8 cellular contexts compared by ENCODE assay signal in genomic region chr3:128094295-128095151, GRCh38. TPM values are rescaled to one million over a fixed set of nuclear protein-coding genes. Genes with fewer than 3 reads are reported as not detected.
DNase-seq lines count a peak whose midpoint lies in the region; ATAC-seq and TF ChIP-seq lines count a peak whose summit lies in the region.
"Had no signal": no experiment of that assay in that cellular context is flagged by ENCODE, and none has a peak within 500 bp of the region (broad histone marks: within the 10 kb centered on the region; RNA-seq: fewer than 3 reads in every experiment).

No MANE protein-coding gene starts in this region.

- CTCF ChIA-PET in activated CD8-positive, alpha-beta T cell treated with anti-CD3 and anti-CD28 coated beads, Interleukin-2, amount 10 ng/mL, durations not matched to agents 7 days and 5 days (lab: Charles Lee) = interaction anchor here (0.9 to 10.8 kb wide), 27 partner anchors 10 to 514 kb away, joined by 3 to 138 read pairs (median 4); partner anchors contain the start of gene RUVBL1

- 29% methylated on average over 10 of the region's 13 CpGs for WGBS in right lobe of liver (ENCODE audit: insufficient coverage, low coverage, low lambda C conversion rate, missing lambda C conversion rate)

- H3K27ac ChIP-seq in right lobe of liver = peak overlapping the region in 2 of 3 donors; percentile 11 to 61
- H3K27ac ChIP-seq: testis had no signal

- peaks cover 0 to 50% (median 18%) of the 10 kb centered on the region in 4 donors for H3K4me1 ChIP-seq in right lobe of liver
- H3K4me1 ChIP-seq: testis had no signal

- H3K27me3 Mint-ChIP-seq in activated CD8-positive, alpha-beta T cell treated with anti-CD3 and anti-CD28 coated beads, Interleukin-2, amount 10 ng/mL, durations not matched to agents 7 days and 5 days (ENCODE audit: low read depth) = no peaks in the 10 kb centered on the region

- no peaks in the 10 kb centered on the region for H3K9me3 Mint-ChIP-seq in activated CD8-positive, alpha-beta T cell treated with anti-CD3 and anti-CD28 coated beads, Interleukin-2, amount 10 ng/mL, durations not matched to agents 7 days and 5 days (ENCODE audit: insufficient read depth)

- peak overlapping the region; percentile 82 for H3K27ac Mint-ChIP-seq in activated CD8-positive, alpha-beta T cell treated with anti-CD3 and anti-CD28 coated beads, Interleukin-2, amount 10 ng/mL, durations not matched to agents 7 days and 5 days

- TF ChIP-seq POLR2A in right lobe of liver (IDR thresholded peaks at IDR 0.05) = no peak

- DNase-seq in ELR (ENCODE audit: low read depth) (peak; percentile 75), HT1080 (ENCODE audit: low read depth) (peak; percentile 84), right lobe of liver (peak; percentile 74 to 90 (median 87)), epidermal melanocyte (ENCODE audit: insufficient read length, low spot score) (no peak), SW 1271 (lab: John Stamatoyannopoulos, UW) (no peak)
- DNase-seq in activated CD8-positive, alpha-beta T cell treated with anti-CD3 and anti-CD28 coated beads, Interleukin-2, amount 10 ng/mL, durations not matched to agents 7 days and 5 days = peak; percentile 43

- no peaks in the 10 kb centered on the region for H3K27me3 ChIP-seq in right lobe of liver
- H3K27me3 ChIP-seq: testis had no signal

- H3K4me3 ChIP-seq in right lobe of liver = no peak overlapping the region
- H3K4me3 ChIP-seq: testis had no signal

- intact Hi-C loops in right lobe of liver (cut with DNase I) = no loop called here

- no peak overlapping the region for H3K4me3 Mint-ChIP-seq in activated CD8-positive, alpha-beta T cell treated with anti-CD3 and anti-CD28 coated beads, Interleukin-2, amount 10 ng/mL, durations not matched to agents 7 days and 5 days

- H3K4me1 Mint-ChIP-seq in activated CD8-positive, alpha-beta T cell treated with anti-CD3 and anti-CD28 coated beads, Interleukin-2, amount 10 ng/mL, durations not matched to agents 7 days and 5 days (ENCODE audit: low read depth) = peaks cover 18% of the 10 kb centered on the region

- TF ChIP-seq CTCF in right lobe of liver (IDR thresholded peaks at IDR 0.05) = peak; percentile 43 to 70 (median 62)

- H3K36me3 ChIP-seq in right lobe of liver = peaks cover 0 to 6% (median 0%) of the 10 kb centered on the region in 4 donors

- H3K36me3 Mint-ChIP-seq in activated CD8-positive, alpha-beta T cell treated with anti-CD3 and anti-CD28 coated beads, Interleukin-2, amount 10 ng/mL, durations not matched to agents 7 days and 5 days (ENCODE audit: low read depth) = peaks cover 45% of the 10 kb centered on the region

- POLR2A ChIA-PET in activated CD8-positive, alpha-beta T cell treated with anti-CD3 and anti-CD28 coated beads, Interleukin-2, amount 10 ng/mL, durations not matched to agents 7 days and 5 days (lab: Charles Lee) = interaction anchor here (0.6 to 1.2 kb wide), 2 partner anchors 24 to 29 kb away, joined by 3 read pairs; partner anchors contain the start of gene RUVBL1

- peak; percentile 70 for ATAC-seq in activated CD8-positive, alpha-beta T cell treated with anti-CD3 and anti-CD28 coated beads, Interleukin-2, amount 10 ng/mL, durations not matched to agents 7 days and 5 days
- ATAC-seq in right lobe of liver (peak; percentile 81 to 95 (median 88)), GM19328 (IDR thresholded peaks at IDR 0.05; ENCODE audit: unreplicated experiment) (no peak)

- no peaks in the 10 kb centered on the region for H3K9me3 ChIP-seq in right lobe of liver
- H3K9me3 ChIP-seq: testis had no signal

RNA-seq across cellular contexts. Expression of gene RUVBL1, which starts 29.1 kb away (rescaled TPM):
- total RNA-seq in HT1080 (2014; rRNA removed; shearing (Covaris generic)) = 281 and 282 TPM in 2 replicates
- polyA plus RNA-seq in HT1080 (2015; cell fraction: cytosol; rRNA removed) = 229 and 234 TPM in 2 replicates
- 213 and 218 TPM in 2 replicates for polyA plus RNA-seq in HT1080 (2015; cell fraction: nucleus; rRNA removed)
- 10 to 100 TPM; 57.3 to 57.4 TPM for total RNA-seq in activated CD8-positive, alpha-beta T cell treated with anti-CD3 and anti-CD28 coated beads, Interleukin-2, amount 10 ng/mL, durations not matched to agents 7 days and 5 days
- 10 to 100 TPM in 5 of 6 experiments, 1 to 10 TPM in 1; 8.6 to 20.3 (median 12.9) TPM for total RNA-seq in right lobe of liver

RNA-seq across cellular contexts. Expression of gene SEC61A1, which starts 42.3 kb away (rescaled TPM):
- total RNA-seq in HT1080 (2014; rRNA removed; shearing (Covaris generic)) = 424 and 493 TPM in 2 replicates
- 332 and 368 TPM in 2 replicates for polyA plus RNA-seq in HT1080 (2015; cell fraction: cytosol; rRNA removed)
- 591 and 597 TPM in 2 replicates for polyA plus RNA-seq in HT1080 (2015; cell fraction: nucleus; rRNA removed)
- 100 to 1,000 TPM; 146 to 148 TPM for total RNA-seq in activated CD8-positive, alpha-beta T cell treated with anti-CD3 and anti-CD28 coated beads, Interleukin-2, amount 10 ng/mL, durations not matched to agents 7 days and 5 days
- 100 to 1,000 TPM; 120 to 187 (median 151) TPM for total RNA-seq in right lobe of liver

RNA-seq across cellular contexts. Expression of gene EEFSEC, which starts 58.8 kb away (rescaled TPM):
- total RNA-seq in HT1080 (2014; rRNA removed; shearing (Covaris generic)) = 8.6 and 12.3 TPM in 2 replicates
- polyA plus RNA-seq in HT1080 (2015; cell fraction: cytosol; rRNA removed) = 20.8 and 24.2 TPM in 2 replicates
- 21.5 and 24.9 TPM in 2 replicates for polyA plus RNA-seq in HT1080 (2015; cell fraction: nucleus; rRNA removed)
- 10 to 100 TPM; 21.7 to 23.1 TPM for total RNA-seq in activated CD8-positive, alpha-beta T cell treated with anti-CD3 and anti-CD28 coated beads, Interleukin-2, amount 10 ng/mL, durations not matched to agents 7 days and 5 days
- 10 to 100 TPM; 10.1 to 24.0 (median 13.4) TPM for total RNA-seq in right lobe of liver

Comparison
In these comparisons a context has a peak if more than half of its experiments do, and no peak if none do; other contexts are left out.
1. DNase-seq: peak in ELR (single experiment), HT1080 (single experiment), activated CD8-positive, alpha-beta T cell treated with anti-CD3 and anti-CD28 coated beads, Interleukin-2, amount 10 ng/mL, durations not matched to agents 7 days and 5 days (single experiment) and right lobe of liver (3 of 3); none in epidermal melanocyte (single experiment) and SW 1271 (0 of 2).